ENCODE assay signal across 8 cellular contexts in genomic region chr19:15555759-15556633, GRCh38. TPM values are rescaled to one million over a fixed set of nuclear protein-coding genes. Genes with fewer than 3 reads are reported as not detected.
DNase-seq lines count a peak whose midpoint lies in the region; ATAC-seq and TF ChIP-seq lines count a peak whose summit lies in the region.

No MANE protein-coding gene starts in this region.

- intact Hi-C loops in activated CD8-positive, alpha-beta T cell treated with anti-CD3 and anti-CD28 coated beads for 36 hours (cut with micrococcal nuclease), result loop anchor here (2.0 to 10.0 kb wide), 5 partner anchors 89 to 379 kb away; partner anchors contain the start of genes AKAP8 and AKAP8L

- no peaks in the 10 kb centered on the region for H3K27me3 Mint-ChIP-seq in activated CD8-positive, alpha-beta T cell treated with anti-CD3 and anti-CD28 coated beads for 36 hours

- H3K9me3 Mint-ChIP-seq in activated CD8-positive, alpha-beta T cell treated with anti-CD3 and anti-CD28 coated beads for 36 hours, result no peaks in the 10 kb centered on the region

- H3K9me3 ChIP-seq in BE2C, result no peaks in the 10 kb centered on the region

- POLR2A ChIA-PET in activated CD8-positive, alpha-beta T cell treated with anti-CD3 and anti-CD28 coated beads for 36 hours (lab: Charles Lee), result interaction anchor here (0.8 to 4.0 kb wide), 3 partner anchors 89 to 138 kb away, joined by 4 to 35 read pairs (median 4); partner anchors contain the start of gene AKAP8L

- peak overlapping the region; percentile 59 for H3K4me3 ChIP-seq in BE2C (ENCODE audit: low read depth, low read length)

- H3K27ac Mint-ChIP-seq in activated CD8-positive, alpha-beta T cell treated with anti-CD3 and anti-CD28 coated beads for 36 hours, result peak overlapping the region; percentile 84

- H3K4me1 ChIP-seq in BE2C, result no peaks in the 10 kb centered on the region

- CTCF ChIA-PET in activated CD8-positive, alpha-beta T cell treated with anti-CD3 and anti-CD28 coated beads for 36 hours (lab: Charles Lee), result interaction anchor here (0.6 to 4.3 kb wide), 36 partner anchors 11 to 465 kb away, joined by 3 to 138 read pairs (median 4); partner anchors contain the start of genes AKAP8, AKAP8L, PGLYRP2 and RASAL3

- ATAC-seq in GM19372 (IDR thresholded peaks at IDR 0.05; ENCODE audit: low read depth, unreplicated experiment), result peak; percentile 62
- peak; percentile 86 for ATAC-seq in activated CD8-positive, alpha-beta T cell treated with anti-CD3 and anti-CD28 coated beads for 36 hours

- H3K4me3 Mint-ChIP-seq in activated CD8-positive, alpha-beta T cell treated with anti-CD3 and anti-CD28 coated beads for 36 hours, result peak overlapping the region; percentile 74

- H3K27me3 ChIP-seq in BE2C, result no peaks in the 10 kb centered on the region

- DNase-seq in BE2C (peak; percentile 94), HS-5 (ENCODE audit: low read depth) (peak; percentile 63), NK-92 (lab: John Stamatoyannopoulos, UW; ENCODE audit: unreplicated experiment) (peak; percentile 69), lung microvascular endothelial cell (ENCODE audit: low read depth in 2 of 2) (peak; percentile 94 to 95)
- DNase-seq in activated CD8-positive, alpha-beta T cell treated with anti-CD3 and anti-CD28 coated beads for 36 hours, result peak; percentile 99
- DNase-seq in effector CD8-positive, alpha-beta T cell (lab: John Stamatoyannopoulos, UW), result peak; percentile 93
- DNase-seq in stimulated activated CD4-positive, alpha-beta T cell treated with anti-CD3 and anti-CD28 coated beads, TNF-alpha, amount 100 ng/mL, for 4 hours (ENCODE audit: low read depth in 3 of 3), result peak; percentile 95 to 99 (median 96)

- H3K4me1 Mint-ChIP-seq in activated CD8-positive, alpha-beta T cell treated with anti-CD3 and anti-CD28 coated beads for 36 hours (ENCODE audit: low read depth), result peaks cover 14% of the 10 kb centered on the region

- H3K36me3 ChIP-seq in BE2C, result no peaks in the 10 kb centered on the region

- no peaks in the 10 kb centered on the region for H3K36me3 Mint-ChIP-seq in activated CD8-positive, alpha-beta T cell treated with anti-CD3 and anti-CD28 coated beads for 36 hours (ENCODE audit: low read depth)

- peak; percentile 90 for TF ChIP-seq CTCF in BE2C (IDR thresholded peaks at IDR 0.05; ENCODE audit: low read depth, low read length)
- peak; percentile 83 for TF ChIP-seq CTCF in activated CD8-positive, alpha-beta T cell treated with anti-CD3 and anti-CD28 coated beads for 36 hours (IDR thresholded peaks at IDR 0.05)

RNA-seq across cellular contexts. Expression of gene CYP4F22, which starts 47.7 kb away (rescaled TPM):
- not detected for polyA plus RNA-seq in BE2C (2012; ENCODE audit: insufficient read depth, insufficient read length, low read depth)
- total RNA-seq in activated CD8-positive, alpha-beta T cell treated with anti-CD3 and anti-CD28 coated beads for 36 hours, result 1 to 10 TPM; 1.5 to 1.7 TPM
- not detected in 2 replicates for total RNA-seq in lung microvascular endothelial cell

RNA-seq across cellular contexts. Expression of gene CYP4F8, which starts 59.0 kb away (rescaled TPM):
- 5.4 TPM for polyA plus RNA-seq in BE2C (2012; ENCODE audit: insufficient read depth, insufficient read length, low read depth)
- total RNA-seq in activated CD8-positive, alpha-beta T cell treated with anti-CD3 and anti-CD28 coated beads for 36 hours, result not detected
- total RNA-seq in lung microvascular endothelial cell, result not detected in 2 replicates

Comparison
In these comparisons a context has a peak if more than half of its experiments do, and no peak if none do; other contexts are left out.
1. Peak in every context shown above with its lines: DNase-seq, ATAC-seq and H3K4me3 ChIP-seq.